Comparison of ENCODE assay signal across 1 cellular context in genomic region chr1:212600980-212601379, GRCh38.
A peak's percentile ranks its signal among the peaks of the same experiment; 100 is the strongest.
TF ChIP-seq lines count a peak whose summit lies in the region.

No MANE protein-coding gene starts in this region.

TF ChIP-seq in SK-N-SH, 30 proteins besides CTCF, POLR2A, EP300 and RAD21 (continued from another document):
- TF ChIP-seq, protein P1, sequence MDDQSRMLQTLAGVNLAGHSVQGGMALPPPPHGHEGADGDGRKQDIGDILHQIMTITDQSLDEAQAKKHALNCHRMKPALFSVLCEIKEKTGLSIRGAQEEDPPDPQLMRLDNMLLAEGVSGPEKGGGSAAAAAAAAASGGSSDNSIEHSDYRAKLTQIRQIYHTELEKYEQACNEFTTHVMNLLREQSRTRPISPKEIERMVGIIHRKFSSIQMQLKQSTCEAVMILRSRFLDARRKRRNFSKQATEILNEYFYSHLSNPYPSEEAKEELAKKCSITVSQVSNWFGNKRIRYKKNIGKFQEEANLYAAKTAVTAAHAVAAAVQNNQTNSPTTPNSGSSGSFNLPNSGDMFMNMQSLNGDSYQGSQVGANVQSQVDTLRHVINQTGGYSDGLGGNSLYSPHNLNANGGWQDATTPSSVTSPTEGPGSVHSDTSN (IDR thresholded peaks at IDR 0.05): peak; percentile 54
- no peak for TF ChIP-seq SMC3 (IDR thresholded peaks at IDR 0.05; ENCODE audit: low read depth, low read length)
